ENCODE assay signal across 1 cellular context in the genomic region with DNA sequence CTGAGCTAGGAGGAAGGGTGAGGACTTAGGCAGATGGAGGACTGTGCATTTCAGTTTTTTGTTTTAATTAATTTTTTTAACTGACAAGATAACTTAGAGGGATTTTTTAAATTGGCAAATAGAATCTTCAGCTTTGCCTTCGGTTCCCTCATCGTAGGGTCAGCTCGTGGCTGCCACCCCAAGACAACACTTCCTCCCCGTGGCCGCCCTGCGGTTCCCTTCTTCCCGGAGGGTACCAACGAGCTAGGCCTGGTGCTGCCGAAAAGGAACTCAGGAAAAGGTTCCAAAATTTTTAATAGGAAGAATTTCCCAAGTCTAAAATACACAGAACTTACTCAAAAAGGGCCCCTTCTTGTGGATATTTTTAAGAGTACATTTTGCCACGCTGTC.
TF ChIP-seq lines count a peak whose summit lies in the region.

No MANE protein-coding gene starts in this region.

TF ChIP-seq in GM23338, 12 proteins besides CTCF, POLR2A, EP300 and RAD21 (continued from another document):
- TF ChIP-seq ZNF462 (CRISPR knock-in tag; IDR thresholded peaks at IDR 0.05) (no peak), NANOG (IDR thresholded peaks at IDR 0.05; ENCODE audit: borderline replicate concordance) (no peak), REST (IDR thresholded peaks at IDR 0.05; ENCODE audit: unreplicated experiment) (no peak), POLR2AphosphoS5 (IDR thresholded peaks at IDR 0.05; ENCODE audit: low read depth) (no peak), EZH2 (IDR thresholded peaks at IDR 0.05; ENCODE audit: low read depth, unreplicated experiment) (no peak), ZNF114 (CRISPR knock-in tag; IDR thresholded peaks at IDR 0.05) (no peak), JUNB (IDR thresholded peaks at IDR 0.05; ENCODE audit: unreplicated experiment) (no peak)
